12 cellular contexts compared by ENCODE assay signal in the genomic region with DNA sequence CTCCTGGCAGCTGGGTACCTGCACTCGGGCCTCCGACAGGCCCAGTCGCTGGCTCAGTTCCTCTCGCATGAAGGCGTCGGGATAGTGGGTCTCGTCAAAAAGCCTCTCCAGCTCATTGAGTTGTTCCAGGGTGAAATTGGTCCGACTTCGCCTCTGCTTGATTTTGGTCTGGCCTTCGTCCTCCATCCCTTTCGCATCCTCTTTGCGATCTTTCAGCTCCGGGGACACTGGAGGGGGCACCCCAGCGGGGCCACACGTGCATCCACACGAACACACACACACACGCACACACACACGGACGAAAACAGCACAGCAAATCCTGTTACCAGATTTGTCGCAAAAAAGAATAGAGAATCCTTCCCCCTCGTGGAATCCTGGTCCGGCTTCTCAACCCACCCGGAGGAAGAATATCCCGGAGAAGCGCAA. TPM values are rescaled to one million over a fixed set of nuclear protein-coding genes. Genes with fewer than 3 reads are reported as not detected.
DNase-seq lines count a peak whose midpoint lies in the region; ATAC-seq and TF ChIP-seq lines count a peak whose summit lies in the region.
"Had no signal": no experiment of that assay in that cellular context is flagged by ENCODE, and none has a peak within 500 bp of the region (broad histone marks: within the 10 kb centered on the region; RNA-seq: fewer than 3 reads in every experiment).

No MANE protein-coding gene starts in this region.

- H3K9me2 ChIP-seq in Karpas-422 (replicated peaks; ENCODE audit: insufficient read depth, low read length): no peaks in the 10 kb centered on the region

- no peaks in the 10 kb centered on the region for H3K9me3 Mint-ChIP-seq in activated naive CD8-positive, alpha-beta T cell treated with anti-CD3 and anti-CD28 coated beads for 36 hours

- peak overlapping the region; percentile 75 for H3K4me3 ChIP-seq in right cardiac atrium (ENCODE audit: low read length)
- peak overlapping the region in 5 of 12 donors; percentile 20 to 52 (median 44) for H3K4me3 ChIP-seq in heart left ventricle
- peak overlapping the region; percentile 79 to 84 for H3K4me3 ChIP-seq in tibial artery
- no peak overlapping the region for H3K4me3 ChIP-seq in Karpas-422 (ENCODE audit: low read length)
- H3K4me3 ChIP-seq: uterus had no signal

- no peaks in the 10 kb centered on the region for H4K20me1 ChIP-seq in Karpas-422 (ENCODE audit: insufficient read depth, low read depth, low read length)

- peaks cover 7% of the 10 kb centered on the region for H3K4me1 ChIP-seq in right cardiac atrium (ENCODE audit: control insufficient read depth, insufficient read depth, low read length)
- H3K4me1 ChIP-seq in heart left ventricle: peaks cover 0 to 55% (median 23%) of the 10 kb centered on the region in 12 donors
- H3K4me1 ChIP-seq in tibial artery: peaks cover 0 to 36% (median 14%) of the 10 kb centered on the region in 4 donors
- peaks cover 20% of the 10 kb centered on the region for H3K4me1 ChIP-seq in Karpas-422 (ENCODE audit: low read length)

- no peaks in the 10 kb centered on the region for H3K27me3 ChIP-seq in right cardiac atrium (ENCODE audit: control insufficient read depth, insufficient read depth)
- H3K27me3 ChIP-seq in heart left ventricle: peaks cover 67 to 100% (median 93%) of the 10 kb centered on the region in 9 donors
- H3K27me3 ChIP-seq in tibial artery: no peaks in the 10 kb centered on the region
- no peaks in the 10 kb centered on the region for H3K27me3 ChIP-seq in Karpas-422 (ENCODE audit: low read length)

- TF ChIP-seq CTCF in heart left ventricle (IDR thresholded peaks at IDR 0.05): no peak
- TF ChIP-seq CTCF in tibial artery (IDR thresholded peaks at IDR 0.05): no peak

- ATAC-seq in right cardiac atrium (no peak), heart left ventricle (no peak)

- H3K4me2 ChIP-seq in Karpas-422 (ENCODE audit: low read depth, low read length, poor library complexity, severe bottlenecking): no peak overlapping the region

- TF ChIP-seq POLR2A in heart left ventricle (IDR thresholded peaks at IDR 0.05): no peak

- H3K9me3 ChIP-seq in right cardiac atrium (ENCODE audit: control insufficient read depth, low read length) (no peaks in the 10 kb centered on the region), heart left ventricle (no peaks in the 10 kb centered on the region), tibial artery (no peaks in the 10 kb centered on the region), Karpas-422 (ENCODE audit: low read length) (no peaks in the 10 kb centered on the region)
- H3K9me3 ChIP-seq: uterus had no signal

- H3K36me3 Mint-ChIP-seq in activated naive CD8-positive, alpha-beta T cell treated with anti-CD3 and anti-CD28 coated beads for 36 hours: peaks cover 4% of the 10 kb centered on the region

- H3K27ac Mint-ChIP-seq in activated naive CD8-positive, alpha-beta T cell treated with anti-CD3 and anti-CD28 coated beads for 36 hours: no peak overlapping the region

- peaks cover 100% of the 10 kb centered on the region for H3K27me3 Mint-ChIP-seq in activated naive CD8-positive, alpha-beta T cell treated with anti-CD3 and anti-CD28 coated beads for 36 hours

- H3K36me3 ChIP-seq in heart left ventricle (no peaks in the 10 kb centered on the region), tibial artery (peaks cover 25 to 34% (median 31%) of the 10 kb centered on the region in 3 donors), Karpas-422 (ENCODE audit: insufficient read depth, low read length) (0 out of 2 replicates have a peak, but pooled peaks cover 7% of the 10 kb centered on the region)
- H3K36me3 ChIP-seq: uterus had no signal

- peaks cover 51% of the 10 kb centered on the region for H3K4me1 Mint-ChIP-seq in activated naive CD8-positive, alpha-beta T cell treated with anti-CD3 and anti-CD28 coated beads for 36 hours

- 17% methylated on average over 25 of the region's 25 CpGs for WGBS in right cardiac atrium
- WGBS in heart left ventricle, 4 donors: 8 to 16% (median 12%) methylated on average over 25 of the region's 25 CpGs

- peaks cover 3% of the 10 kb centered on the region; the same call in 1 of the 2 replicates for H3K79me2 ChIP-seq in Karpas-422 (ENCODE audit: low read length)

- H2AFZ ChIP-seq in Karpas-422 (ENCODE audit: low read length): no peak overlapping the region

- no peak overlapping the region for H3K9ac ChIP-seq in Karpas-422 (ENCODE audit: low read length)

- peak overlapping the region; percentile 55 for H3K27ac ChIP-seq in right cardiac atrium (ENCODE audit: low read length)
- H3K27ac ChIP-seq in heart left ventricle: no peak overlapping the region
- peak overlapping the region; percentile 70 to 95 for H3K27ac ChIP-seq in tibial artery
- H3K27ac ChIP-seq in Karpas-422 (ENCODE audit: low read length): no peak overlapping the region
- H3K27ac ChIP-seq: uterus had no signal

- peak overlapping the region; percentile 48 for H3K4me3 Mint-ChIP-seq in activated naive CD8-positive, alpha-beta T cell treated with anti-CD3 and anti-CD28 coated beads for 36 hours

- intact Hi-C loops in right cardiac atrium (cut with DNase I) (no loop called here), heart left ventricle (cut with DNase I) (loop anchor here in 1 of 10 donors (10.0 kb wide), 1 partner anchor 332 kb away; no protein-coding TSS in a partner anchor), tibial artery (cut with DNase I; ENCODE audit: low total_unique reads) (no loop called here)

- DNase-seq in right cardiac atrium: peak in 1 of 3 donors; percentile 36
- no peak for DNase-seq in heart left ventricle
- DNase-seq in activated naive CD8-positive, alpha-beta T cell treated with anti-CD3 and anti-CD28 coated beads for 36 hours: no peak
- DNase-seq in left kidney (ENCODE audit: low read depth, low spot score): peak; percentile 23
- no peak for DNase-seq in tibial artery
- no peak for DNase-seq in Karpas-422
- no peak for DNase-seq in effector CD4-positive, alpha-beta T cell
- no peak for DNase-seq in DMS79 (lab: John Stamatoyannopoulos, UW)
- DNase-seq: activated gamma-delta T cell, mammary epithelial cell had no signal

RNA-seq across cellular contexts. Expression of a gene that starts 3.5 kb away (rescaled TPM):
- 1 to 10 TPM; 1.2 to 3.8 (median 2.7) TPM for total RNA-seq in right cardiac atrium
- polyA plus RNA-seq in right cardiac atrium: 7.4 TPM
- total RNA-seq in heart left ventricle: under 1 TPM in 8 of 9 donors, not detected in 1; 0.16 to 1.00 (median 0.78) TPM
- polyA plus RNA-seq in heart left ventricle: under 1 TPM; 0.08 to 0.14 TPM
- not detected for total RNA-seq in activated naive CD8-positive, alpha-beta T cell treated with anti-CD3 and anti-CD28 coated beads for 36 hours
- 7.7 and 11.7 TPM in 2 replicates for total RNA-seq in Karpas-422 (2014; rRNA removed; shearing (Covaris generic); ENCODE audit: low replicate concordance)
- polyA plus RNA-seq: CD14-positive monocyte had no signal

RNA-seq across cellular contexts. Expression of a gene that starts 7.2 kb away (rescaled TPM):
- total RNA-seq in right cardiac atrium (10 to 100 TPM; 28.0 to 31.0 (median 29.3) TPM), heart left ventricle (10 to 100 TPM; 15.7 to 24.9 (median 21.9) TPM)
- polyA plus RNA-seq in right cardiac atrium (23.0 TPM), heart left ventricle (10 to 100 TPM in 1 of 2 donors, 1 to 10 TPM in 1; 9.5 to 17.2 TPM)
- 10 to 100 TPM; 33.2 to 37.1 TPM for total RNA-seq in activated naive CD8-positive, alpha-beta T cell treated with anti-CD3 and anti-CD28 coated beads for 36 hours
- total RNA-seq in Karpas-422 (2014; rRNA removed; shearing (Covaris generic); ENCODE audit: low replicate concordance): 95.2 and 101 TPM in 2 replicates

Comparison
In these comparisons a context has a peak if more than half of its experiments do, and no peak if none do; other contexts are left out.
1. H3K27ac ChIP-seq: peak in right cardiac atrium (single experiment) and tibial artery (2 of 2); none in heart left ventricle (0 of 12) and Karpas-422 (single experiment).